18 cellular contexts compared by ENCODE assay signal in the genomic region with DNA sequence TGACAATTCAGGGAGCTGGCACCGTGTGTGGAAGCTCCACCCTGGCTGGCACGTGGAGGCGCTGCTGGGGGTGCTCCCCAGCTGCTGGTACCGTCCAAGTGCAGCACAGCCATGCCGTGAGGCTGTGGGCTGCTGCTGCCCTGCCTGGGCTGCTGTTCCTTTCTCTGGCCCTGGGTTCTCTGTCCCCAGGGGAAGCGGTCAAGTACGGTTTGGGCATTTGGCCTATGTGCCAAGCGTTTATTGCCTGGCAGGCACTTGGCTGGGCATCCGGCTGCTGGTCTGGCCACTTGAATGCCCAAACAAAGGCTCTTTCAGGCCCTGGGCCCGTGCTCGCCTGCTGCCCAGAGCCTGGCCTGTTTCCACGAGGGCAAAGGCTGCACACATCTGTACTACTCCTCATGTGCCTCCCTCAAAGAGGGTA. TPM values are rescaled to one million over a fixed set of nuclear protein-coding genes. Genes with fewer than 3 reads are reported as not detected.
A peak's percentile ranks its signal among the peaks of the same experiment; 100 is the strongest.
DNase-seq lines count a peak whose midpoint lies in the region; ATAC-seq, FAIRE-seq and TF ChIP-seq lines count a peak whose summit lies in the region.
"Had no signal": no experiment of that assay in that cellular context is flagged by ENCODE, and none has a peak within 500 bp of the region (broad histone marks: within the 10 kb centered on the region; RNA-seq: fewer than 3 reads in every experiment).

No MANE protein-coding gene starts in this region.

- CTCF ChIA-PET in K562 (lab: Yijun Ruan, JAX; ENCODE audit: low intra/inter-chr PET ratio), result no interaction called here
- CTCF ChIA-PET in A673 (lab: Charles Lee), result no interaction called here

- DNase-seq in K562 (ENCODE audit: extremely low read depth in 1 of 4, low spot score in 3 of 4) (no peak), right cardiac atrium (peak; percentile 50 to 75 (median 60)), posterior cingulate gyrus (peak; percentile 67 to 98 (median 80)), GM23338 (ENCODE audit: low spot score) (no peak), A673 (ENCODE audit: low spot score) (no peak), NCI-H510A (lab: John Stamatoyannopoulos, UW) (no peak)
- DNase-seq: activated CD4-positive, alpha-beta T cell treated with anti-CD3 and anti-CD28 coated beads for 4 hours; activated naive CD8-positive, alpha-beta T cell treated with anti-CD3 and anti-CD28 coated beads, Interleukin-2, amount 50 U/mL, for 24 hours; activated T-cell treated with anti-CD3 and anti-CD28 coated beads for 4 hours; Caco-2; immature natural killer cell; naive thymus-derived CD4-positive, alpha-beta T cell had no signal

- H3K9me3 Mint-ChIP-seq in GM23338, result no peaks in the 10 kb centered on the region
- H3K9me3 Mint-ChIP-seq: activated naive CD8-positive, alpha-beta T cell treated with anti-CD3 and anti-CD28 coated beads, Interleukin-2, amount 50 U/mL, for 24 hours; dendritic cell treated with granulocyte-macrophage colony-stimulating factor and Interleukin-4, amounts not matched to agents 40 ng/mL and 50 ng/mL, for 4 days; immature natural killer cell had no signal

- H3K27ac ChIP-seq in 22Rv1, result peak overlapping the region; percentile 67
- no peak overlapping the region for H3K27ac ChIP-seq in K562 (ENCODE audit: extremely low read depth, low read depth, low read length)
- H3K27ac ChIP-seq in right cardiac atrium (ENCODE audit: low read length), result no peak overlapping the region
- no peak overlapping the region for H3K27ac ChIP-seq in GM23338 (ENCODE audit: low read depth)
- no peak overlapping the region for H3K27ac ChIP-seq in A673 (ENCODE audit: low read depth, low read length, poor library complexity, severe bottlenecking)
- H3K27ac ChIP-seq: skin epidermis, suprapubic skin had no signal

- no peaks in the 10 kb centered on the region for H3K79me2 ChIP-seq in K562 (ENCODE audit: control insufficient read depth, insufficient read depth, low read length)
- H3K79me2 ChIP-seq in GM23338 (replicated peaks; ENCODE audit: insufficient read depth), result no peaks in the 10 kb centered on the region

- no peak for FAIRE-seq in K562 (lab: Jason Lieb, UNC)
- FAIRE-seq: A549 had no signal

- H3K27ac Mint-ChIP-seq in GM23338, result no peak overlapping the region
- H3K27ac Mint-ChIP-seq: activated naive CD8-positive, alpha-beta T cell treated with anti-CD3 and anti-CD28 coated beads, Interleukin-2, amount 50 U/mL, for 24 hours; dendritic cell treated with granulocyte-macrophage colony-stimulating factor and Interleukin-4, amounts not matched to agents 40 ng/mL and 50 ng/mL, for 4 days had no signal

- H3K9me1 ChIP-seq in K562 (ENCODE audit: control insufficient read depth, insufficient read depth, low read length), result peaks cover 6% of the 10 kb centered on the region

- no peaks in the 10 kb centered on the region for H3K9me2 ChIP-seq in GM23338 (ENCODE audit: insufficient read depth)

- TF ChIP-seq POLR2A in K562 (conservative IDR thresholded peaks at IDR 0.05), result no peak

- peaks cover 35% of the 10 kb centered on the region for H3K36me3 ChIP-seq in K562 (ENCODE audit: control insufficient read depth, insufficient read depth, low read length)
- H3K36me3 ChIP-seq in GM23338 (ENCODE audit: insufficient read depth), result no peaks in the 10 kb centered on the region; the same call in 1 of the 2 replicates
- no peaks in the 10 kb centered on the region for H3K36me3 ChIP-seq in A673 (ENCODE audit: insufficient read depth, low read length, poor library complexity, severe bottlenecking)

- no peak overlapping the region for H3K4me3 Mint-ChIP-seq in GM23338
- H3K4me3 Mint-ChIP-seq: activated naive CD8-positive, alpha-beta T cell treated with anti-CD3 and anti-CD28 coated beads, Interleukin-2, amount 50 U/mL, for 24 hours; dendritic cell treated with granulocyte-macrophage colony-stimulating factor and Interleukin-4, amounts not matched to agents 40 ng/mL and 50 ng/mL, for 4 days; immature natural killer cell; naive thymus-derived CD4-positive, alpha-beta T cell had no signal

- ATAC-seq in K562 (no peak), right cardiac atrium (peak; percentile 43 to 65), GM23338 (no peak), HG02610 (IDR thresholded peaks at IDR 0.05; ENCODE audit: unreplicated experiment) (no peak)
- ATAC-seq: A549; activated naive CD8-positive, alpha-beta T cell treated with anti-CD3 and anti-CD28 coated beads, Interleukin-2, amount 50 U/mL, for 24 hours; naive thymus-derived CD4-positive, alpha-beta T cell had no signal

- TF ChIP-seq EP300 in K562 (IDR thresholded peaks at IDR 0.05; ENCODE audit: low read length), result no peak

- in situ Hi-C loops in K562 (cut with MboI), result no loop called here

- H3K4me1 ChIP-seq in K562 (replicated peaks in 1 of 2; ENCODE audit: control insufficient read depth in 2 of 2, insufficient read depth in 2 of 2, low read length in 2 of 2) (peaks cover 6 to 18% of the 10 kb centered on the region in 2 experiments; a peak in 4 of 5 replicates), right cardiac atrium (ENCODE audit: control insufficient read depth, insufficient read depth, low read length) (no peaks in the 10 kb centered on the region), GM23338 (ENCODE audit: insufficient read depth) (no peaks in the 10 kb centered on the region), A673 (ENCODE audit: insufficient read depth, low read length, poor library complexity, severe bottlenecking) (peaks cover under 1% of the 10 kb centered on the region)
- H3K4me1 ChIP-seq: suprapubic skin had no signal

- H3K36me3 Mint-ChIP-seq in GM23338 (ENCODE audit: low read depth), result peaks cover 18% of the 10 kb centered on the region

- intact Hi-C loops in K562 (cut with micrococcal nuclease), result no loop called here
- intact Hi-C loops in right cardiac atrium (cut with DNase I), result no loop called here
- intact Hi-C loops in posterior cingulate gyrus (cut with DNase I), result no loop called here
- intact Hi-C loops in A673 (cut with micrococcal nuclease; ENCODE audit: unreplicated experiment), result no loop called here

- BruUV-seq in K562 (replicated peaks; lab: Mats Ljungman, UMichigan) (no TSS peak), A673 (replicated peaks; lab: Mats Ljungman, UMichigan) (no TSS peak)

- H3K4me3 ChIP-seq in K562 (no peak overlapping the region), right cardiac atrium (ENCODE audit: low read length) (no peak overlapping the region), GM23338 (no peak overlapping the region), A673 (ENCODE audit: low read depth, low read length, poor library complexity, severe bottlenecking) (no peak overlapping the region)
- H3K4me3 ChIP-seq: A549, skin epidermis, suprapubic skin had no signal

- no peak overlapping the region for H3K4me2 ChIP-seq in K562 (ENCODE audit: insufficient read depth, low read length)
- H3K4me2 ChIP-seq in GM23338, result no peak overlapping the region
- H3K4me2 ChIP-seq: A549 had no signal

- peaks cover 2% of the 10 kb centered on the region for H3K27me3 Mint-ChIP-seq in GM23338 (ENCODE audit: insufficient read depth, low read depth, poor library complexity)
- H3K27me3 Mint-ChIP-seq: activated naive CD8-positive, alpha-beta T cell treated with anti-CD3 and anti-CD28 coated beads, Interleukin-2, amount 50 U/mL, for 24 hours; dendritic cell treated with granulocyte-macrophage colony-stimulating factor and Interleukin-4, amounts not matched to agents 40 ng/mL and 50 ng/mL, for 4 days; naive thymus-derived CD4-positive, alpha-beta T cell had no signal

- 79% methylated on average over 9 of the region's 12 CpGs for WGBS in K562 (ENCODE audit: insufficient coverage, low coverage, missing lambda C conversion rate)
- 56% methylated on average over 12 of the region's 12 CpGs for WGBS in right cardiac atrium

- H2AFZ ChIP-seq in K562 (ENCODE audit: low read depth, low read length) (no peak overlapping the region), GM23338 (no peak overlapping the region)

- TF ChIP-seq RAD21 in K562 (CRISPR knock-in tag; conservative IDR thresholded peaks at IDR 0.05 in 1 of 2, IDR thresholded peaks at IDR 0.05 in 1 of 2), result no peak

- H3K4me1 Mint-ChIP-seq in GM23338, result no peaks in the 10 kb centered on the region

- TF ChIP-seq CTCF in 22Rv1 (IDR thresholded peaks at IDR 0.05) (no peak), K562 (IDR thresholded peaks at IDR 0.05 in 2 of 3, conservative IDR thresholded peaks at IDR 0.05 in 1 of 3; ENCODE audit: insufficient read depth in 2 of 3, low read depth in 1 of 3, low read length in 3 of 3) (no peak), GM23338 (conservative IDR thresholded peaks at IDR 0.05; ENCODE audit: low read depth in 2 of 2) (no peak), A673 (conservative IDR thresholded peaks at IDR 0.05; ENCODE audit: low read depth, low read length) (no peak)

- H3K9ac ChIP-seq in K562 (ENCODE audit: insufficient read depth in 1 of 2, low read depth in 2 of 2, low read length in 2 of 2), result no peak overlapping the region

- H3K9me3 ChIP-seq in K562 (replicated peaks; ENCODE audit: control insufficient read depth, insufficient read depth, low read depth, low read length) (no peaks in the 10 kb centered on the region), right cardiac atrium (ENCODE audit: control insufficient read depth, low read length) (no peaks in the 10 kb centered on the region), A673 (ENCODE audit: low read depth, low read length, poor library complexity, severe bottlenecking) (no peaks in the 10 kb centered on the region)
- H3K9me3 ChIP-seq: A549, Caco-2, suprapubic skin had no signal

- no peaks in the 10 kb centered on the region for H4K20me1 ChIP-seq in K562 (replicated peaks; ENCODE audit: control insufficient read depth, insufficient read depth, low read length)
- no peaks in the 10 kb centered on the region for H4K20me1 ChIP-seq in GM23338 (replicated peaks; ENCODE audit: insufficient read depth)

- POLR2A ChIA-PET in K562 (lab: Yijun Ruan, JAX) (no interaction called here), A673 (lab: Charles Lee; ENCODE audit: low non-redundant PET) (no interaction called here)

- H3K27me3 ChIP-seq in K562 (ENCODE audit: control insufficient read depth in 2 of 2, insufficient read depth in 2 of 2, low read length in 2 of 2) (no peaks in the 10 kb centered on the region), right cardiac atrium (ENCODE audit: control insufficient read depth, insufficient read depth) (no peaks in the 10 kb centered on the region), GM23338 (ENCODE audit: insufficient read depth) (no peaks in the 10 kb centered on the region), A673 (replicated peaks; ENCODE audit: insufficient read depth, low read depth, low read length, poor library complexity) (no peaks in the 10 kb centered on the region)
- H3K27me3 ChIP-seq: suprapubic skin had no signal

- peaks cover 6% of the 10 kb centered on the region; the same call in 1 of the 2 replicates for H3F3A ChIP-seq in GM23338 (replicated peaks; ENCODE audit: low read depth)

RNA-seq across cellular contexts. Expression of a gene that starts 39.6 kb away (rescaled TPM):
- total RNA-seq in K562 (2011; cell fraction: chromatin; rRNA removed; ENCODE audit: low replicate concordance), result 78.6 and 99.1 TPM in 2 replicates
- 34.0 and 38.0 TPM in 2 replicates for total RNA-seq in K562 (2011; cell fraction: nucleolus; rRNA removed)
- 43.6 and 46.6 TPM in 2 replicates for total RNA-seq in K562 (2011; cell fraction: nucleoplasm; rRNA removed)
- total RNA-seq in K562 (2014; rRNA removed), result 3.5 and 3.9 TPM in 2 replicates
- 3.1 and 3.9 TPM in 2 replicates for total RNA-seq in K562 (2014; rRNA removed; fragmentation: Illumina TruSeq; extraction: Trizol)
- total RNA-seq in K562 (2015; rRNA removed; fragmentation: Illumina TruSeq; extraction: Trizol), result 4.3 and 4.8 TPM in 2 replicates
- total RNA-seq in K562 (2021), result 10.1 and 10.4 TPM in 2 replicates
- polyA plus RNA-seq in K562 (2011; rRNA removed), result 4.0 and 6.3 TPM in 2 replicates
- polyA plus RNA-seq in K562 (2011; cell fraction: cytosol; rRNA removed), result 1.2 and 2.6 TPM in 2 replicates
- polyA plus RNA-seq in K562 (2011; cell fraction: nucleus; rRNA removed), result 21.6 and 23.6 TPM in 2 replicates
- 3.9 and 4.4 TPM in 2 replicates for polyA plus RNA-seq in K562 (2012)
- polyA plus RNA-seq in K562 (2014; fragmentation: Illumina TruSeq; extraction: Trizol), result 4.3 and 5.4 TPM in 2 replicates
- under 1 TPM; 0.13 to 0.45 TPM for polyA plus RNA-seq in K562 (2014; fragmentation: Nextera tagmentation; extraction: Ambion mirVana)
- polyA plus RNA-seq in K562 (2014; rRNA removed), result 8.8 and 9.5 TPM in 2 replicates
- polyA minus RNA-seq in K562 (2011; rRNA and poly(A)+ RNA removed), result 3.8 and 8.5 TPM in 2 replicates
- polyA minus RNA-seq in K562 (2011; cell fraction: cytosol; rRNA and poly(A)+ RNA removed), result 2.6 and 4.0 TPM in 2 replicates
- polyA minus RNA-seq in K562 (2011; cell fraction: nucleus; rRNA and poly(A)+ RNA removed), result 19.9 and 31.2 TPM in 2 replicates
- total RNA-seq in right cardiac atrium, result 10 to 100 TPM; 15.2 to 23.3 (median 22.0) TPM
- 11.2 TPM for polyA plus RNA-seq in right cardiac atrium
- 31.9 and 53.4 TPM in 2 replicates for total RNA-seq in GM23338 (2014; rRNA removed; shearing (Covaris generic))
- 8.7 and 10.5 TPM in 2 replicates for polyA plus RNA-seq in GM23338 (2016; fragmentation: Nextera tagmentation; extraction: Ambion mirVana)
- total RNA-seq in A673 (2021), result 21.1 and 24.3 TPM in 2 replicates

RNA-seq across cellular contexts. Expression of a gene that starts 41.3 kb away (rescaled TPM):
- total RNA-seq in K562 (2011; cell fraction: chromatin; rRNA removed; ENCODE audit: low replicate concordance), result 35.7 and 82.7 TPM in 2 replicates
- 44.5 and 46.5 TPM in 2 replicates for total RNA-seq in K562 (2011; cell fraction: nucleolus; rRNA removed)
- 44.1 and 47.5 TPM in 2 replicates for total RNA-seq in K562 (2011; cell fraction: nucleoplasm; rRNA removed)
- total RNA-seq in K562 (2014; rRNA removed), result 9.0 and 11.2 TPM in 2 replicates
- total RNA-seq in K562 (2014; rRNA removed; fragmentation: Illumina TruSeq; extraction: Trizol), result 4.7 and 7.4 TPM in 2 replicates
- total RNA-seq in K562 (2015; rRNA removed; fragmentation: Illumina TruSeq; extraction: Trizol), result 6.5 and 7.0 TPM in 2 replicates
- 17.0 and 18.6 TPM in 2 replicates for total RNA-seq in K562 (2021)
- polyA plus RNA-seq in K562 (2011; rRNA removed), result 7.2 and 11.4 TPM in 2 replicates
- 10.3 and 15.3 TPM in 2 replicates for polyA plus RNA-seq in K562 (2011; cell fraction: cytosol; rRNA removed)
- polyA plus RNA-seq in K562 (2011; cell fraction: nucleus; rRNA removed), result 28.6 and 45.5 TPM in 2 replicates
- polyA plus RNA-seq in K562 (2012), result 6.7 and 14.1 TPM in 2 replicates
- 10.1 and 11.4 TPM in 2 replicates for polyA plus RNA-seq in K562 (2014; fragmentation: Illumina TruSeq; extraction: Trizol)
- polyA plus RNA-seq in K562 (2014; fragmentation: Nextera tagmentation; extraction: Ambion mirVana), result 1 to 10 TPM; 1.7 to 3.8 TPM
- 12.2 and 18.5 TPM in 2 replicates for polyA plus RNA-seq in K562 (2014; rRNA removed)
- polyA minus RNA-seq in K562 (2011; rRNA and poly(A)+ RNA removed), result 13.6 and 16.5 TPM in 2 replicates
- polyA minus RNA-seq in K562 (2011; cell fraction: cytosol; rRNA and poly(A)+ RNA removed), result 7.0 and 11.8 TPM in 2 replicates
- 8.1 and 13.1 TPM in 2 replicates for polyA minus RNA-seq in K562 (2011; cell fraction: nucleus; rRNA and poly(A)+ RNA removed)
- total RNA-seq in right cardiac atrium, result 1 to 10 TPM; 5.9 to 7.6 (median 7.1) TPM
- 5.8 TPM for polyA plus RNA-seq in right cardiac atrium
- total RNA-seq in GM23338 (2014; rRNA removed; shearing (Covaris generic)), result 30.4 and 36.0 TPM in 2 replicates
- polyA plus RNA-seq in GM23338 (2016; fragmentation: Nextera tagmentation; extraction: Ambion mirVana), result 11.2 and 15.0 TPM in 2 replicates
- total RNA-seq in A673 (2021), result 21.3 and 22.3 TPM in 2 replicates

RNA-seq across cellular contexts. Expression of a gene that starts 50.0 kb away (rescaled TPM):
- total RNA-seq in K562 (2011; cell fraction: chromatin; rRNA removed; ENCODE audit: low replicate concordance), result 15.2 and 26.5 TPM in 2 replicates
- total RNA-seq in K562 (2011; cell fraction: nucleolus; rRNA removed), result 12.8 and 13.4 TPM in 2 replicates
- 10.8 and 11.7 TPM in 2 replicates for total RNA-seq in K562 (2011; cell fraction: nucleoplasm; rRNA removed)
- total RNA-seq in K562 (2014; rRNA removed), result 2.9 and 4.7 TPM in 2 replicates
- 0.99 and 1.4 TPM in 2 replicates for total RNA-seq in K562 (2014; rRNA removed; fragmentation: Illumina TruSeq; extraction: Trizol)
- 2.1 and 3.1 TPM in 2 replicates for total RNA-seq in K562 (2015; rRNA removed; fragmentation: Illumina TruSeq; extraction: Trizol)
- 23.6 and 26.6 TPM in 2 replicates for total RNA-seq in K562 (2021)
- polyA plus RNA-seq in K562 (2011; rRNA removed), result 0.77 and 1.1 TPM in 2 replicates
- polyA plus RNA-seq in K562 (2011; cell fraction: cytosol; rRNA removed), result 0.75 and 1.0 TPM in 2 replicates
- polyA plus RNA-seq in K562 (2011; cell fraction: nucleus; rRNA removed), result 4.0 and 7.0 TPM in 2 replicates
- polyA plus RNA-seq in K562 (2012), result 8.4 and 8.6 TPM in 2 replicates
- polyA plus RNA-seq in K562 (2014; fragmentation: Illumina TruSeq; extraction: Trizol), result 6.1 and 10.6 TPM in 2 replicates
- 1 to 10 TPM in 1 of 2 experiments, under 1 TPM in 1; 0.48 to 2.3 TPM for polyA plus RNA-seq in K562 (2014; fragmentation: Nextera tagmentation; extraction: Ambion mirVana)
- 6.9 and 7.1 TPM in 2 replicates for polyA plus RNA-seq in K562 (2014; rRNA removed)
- polyA minus RNA-seq in K562 (2011; rRNA and poly(A)+ RNA removed), result 1.2 and 1.3 TPM in 2 replicates
- 5.6 and 7.3 TPM in 2 replicates for polyA minus RNA-seq in K562 (2011; cell fraction: cytosol; rRNA and poly(A)+ RNA removed)
- 2.8 and 3.1 TPM in 2 replicates for polyA minus RNA-seq in K562 (2011; cell fraction: nucleus; rRNA and poly(A)+ RNA removed)
- 10 to 100 TPM in 3 of 4 donors, 1 to 10 TPM in 1; 9.6 to 14.9 (median 13.0) TPM for total RNA-seq in right cardiac atrium
- 7.6 TPM for polyA plus RNA-seq in right cardiac atrium
- 8.7 and 8.9 TPM in 2 replicates for total RNA-seq in GM23338 (2014; rRNA removed; shearing (Covaris generic))
- polyA plus RNA-seq in GM23338 (2016; fragmentation: Nextera tagmentation; extraction: Ambion mirVana), result 3.1 and 3.4 TPM in 2 replicates
- 23.8 and 24.5 TPM in 2 replicates for total RNA-seq in A673 (2021)

Comparison
In these comparisons a context has a peak if more than half of its experiments do, and no peak if none do; other contexts are left out.
1. ATAC-seq: peak in right cardiac atrium (2 of 2); none in K562 (single experiment), GM23338 (single experiment) and HG02610 (single experiment).
2. DNase-seq: peak in right cardiac atrium (3 of 3) and posterior cingulate gyrus (10 of 10); none in K562 (0 of 4), GM23338 (single experiment), A673 (single experiment) and NCI-H510A (single experiment).